1 cellular context compared by ENCODE assay signal in the genomic region with DNA sequence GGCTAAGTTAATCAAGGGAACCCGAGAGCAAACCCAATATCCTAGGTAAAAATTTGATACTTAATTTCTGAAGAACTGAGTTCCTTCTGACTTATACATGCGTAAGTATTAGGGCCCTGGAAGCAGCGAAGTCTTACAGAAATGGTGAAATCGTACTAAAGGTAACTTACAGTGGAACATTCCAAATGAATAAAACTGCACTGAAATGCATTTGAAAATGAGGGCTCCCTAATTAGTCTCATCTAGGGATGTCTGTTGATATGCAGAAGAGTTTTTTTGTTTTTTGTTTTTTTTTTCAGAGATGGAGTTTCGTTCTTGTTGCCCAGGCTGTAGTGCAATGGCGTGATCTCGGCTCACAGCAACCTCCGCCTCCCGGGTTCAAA.
TF ChIP-seq lines count a peak whose summit lies in the region.

No MANE protein-coding gene starts in this region.

TF ChIP-seq in GM12878, 131 proteins besides CTCF, POLR2A, EP300 and RAD21:
- TF ChIP-seq, protein P1, sequence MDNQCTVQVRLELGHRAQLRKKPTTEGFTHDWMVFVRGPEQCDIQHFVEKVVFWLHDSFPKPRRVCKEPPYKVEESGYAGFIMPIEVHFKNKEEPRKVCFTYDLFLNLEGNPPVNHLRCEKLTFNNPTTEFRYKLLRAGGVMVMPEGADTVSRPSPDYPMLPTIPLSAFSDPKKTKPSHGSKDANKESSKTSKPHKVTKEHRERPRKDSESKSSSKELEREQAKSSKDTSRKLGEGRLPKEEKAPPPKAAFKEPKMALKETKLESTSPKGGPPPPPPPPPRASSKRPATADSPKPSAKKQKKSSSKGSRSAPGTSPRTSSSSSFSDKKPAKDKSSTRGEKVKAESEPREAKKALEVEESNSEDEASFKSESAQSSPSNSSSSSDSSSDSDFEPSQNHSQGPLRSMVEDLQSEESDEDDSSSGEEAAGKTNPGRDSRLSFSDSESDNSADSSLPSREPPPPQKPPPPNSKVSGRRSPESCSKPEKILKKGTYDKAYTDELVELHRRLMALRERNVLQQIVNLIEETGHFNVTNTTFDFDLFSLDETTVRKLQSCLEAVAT (IDR thresholded peaks at IDR 0.05): peak; percentile 61
- no peak for TF ChIP-seq MXI1 (IDR thresholded peaks at IDR 0.05; ENCODE audit: low read depth, low read length)
